Comparison of ENCODE assay signal across 18 cellular contexts in the genomic region with DNA sequence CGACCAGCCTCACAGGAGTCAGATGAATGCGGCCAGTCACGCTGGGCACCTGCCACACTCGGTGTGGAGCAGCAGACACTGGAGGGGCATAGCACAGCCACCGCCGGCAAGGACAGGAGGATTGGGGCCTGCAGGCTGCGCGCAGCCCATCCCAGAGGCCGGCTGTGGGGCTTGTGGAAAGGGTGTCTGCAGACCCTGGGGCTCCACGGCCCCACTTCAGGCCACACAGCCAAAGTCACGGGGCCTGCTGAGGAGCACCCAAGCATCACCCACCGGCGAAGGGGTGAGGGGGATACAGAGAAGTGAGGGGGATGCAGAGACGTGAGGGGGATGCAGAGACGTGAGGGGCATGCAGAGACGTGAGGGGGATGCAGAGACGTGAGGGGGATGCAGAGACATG.
DNase-seq lines count a peak whose midpoint lies in the region; ATAC-seq, FAIRE-seq and TF ChIP-seq lines count a peak whose summit lies in the region.
"Had no signal": no experiment of that assay in that cellular context is flagged by ENCODE, and none has a peak within 500 bp of the region (broad histone marks: within the 10 kb centered on the region; RNA-seq: fewer than 3 reads in every experiment).

No MANE protein-coding gene starts in this region.

- H3K4me1 Mint-ChIP-seq in CD4-positive, CD25-positive, alpha-beta regulatory T cell: peaks cover 8 to 66% (median 19%) of the 10 kb centered on the region in 4 donors
- H3K4me1 Mint-ChIP-seq in astrocyte (ENCODE audit: low read depth, unreplicated experiment) (no peaks in the 10 kb centered on the region), memory B cell (peaks cover 15% of the 10 kb centered on the region)
- H3K4me1 Mint-ChIP-seq: CD14-positive monocyte, GM23338, H9 had no signal

- peak overlapping the region in 2 of 4 donors; percentile 40 to 70 for H3K4me3 Mint-ChIP-seq in CD4-positive, CD25-positive, alpha-beta regulatory T cell
- no peak overlapping the region for H3K4me3 Mint-ChIP-seq in astrocyte (ENCODE audit: unreplicated experiment)
- H3K4me3 Mint-ChIP-seq in memory B cell: no peak overlapping the region
- H3K4me3 Mint-ChIP-seq: B cell, CD14-positive monocyte, GM23338, H9 had no signal

- H3K36me3 Mint-ChIP-seq in CD4-positive, CD25-positive, alpha-beta regulatory T cell: peaks cover 2% of the 10 kb centered on the region
- H3K36me3 Mint-ChIP-seq in astrocyte (ENCODE audit: low read depth, unreplicated experiment) (peaks cover 5% of the 10 kb centered on the region), memory B cell (peaks cover 11% of the 10 kb centered on the region)
- H3K36me3 Mint-ChIP-seq: CD14-positive monocyte had no signal

- H3K27ac ChIP-seq in BLaER1: no peak overlapping the region
- H3K27ac ChIP-seq in CD4-positive, CD25-positive, alpha-beta regulatory T cell (ENCODE audit: insufficient read depth, low read length, poor library complexity, severe bottlenecking): no peak overlapping the region
- no peak overlapping the region for H3K27ac ChIP-seq in astrocyte (ENCODE audit: low read depth, low read length)

- H3K27me3 ChIP-seq in BLaER1: no peaks in the 10 kb centered on the region
- no peaks in the 10 kb centered on the region for H3K27me3 ChIP-seq in CD4-positive, CD25-positive, alpha-beta regulatory T cell (ENCODE audit: control insufficient read depth, insufficient read depth, low read length)
- no peaks in the 10 kb centered on the region for H3K27me3 ChIP-seq in astrocyte (ENCODE audit: insufficient read depth, low read length)

- H3K9me3 Mint-ChIP-seq in CD4-positive, CD25-positive, alpha-beta regulatory T cell: peaks cover 0 to 25% (median 6%) of the 10 kb centered on the region in 7 donors
- H3K9me3 Mint-ChIP-seq in astrocyte (ENCODE audit: unreplicated experiment) (peaks cover 7% of the 10 kb centered on the region), memory B cell (peaks cover 16% of the 10 kb centered on the region)
- H3K9me3 Mint-ChIP-seq: GM23338 had no signal

- H3K4me2 ChIP-seq in BLaER1 (peak overlapping the region; percentile 19; the same call in 1 of the 2 replicates), astrocyte (ENCODE audit: low read length) (no peak overlapping the region)
- H3K4me2 ChIP-seq: GM23338 had no signal

- no peaks in the 10 kb centered on the region for H3K27me3 Mint-ChIP-seq in CD4-positive, CD25-positive, alpha-beta regulatory T cell
- H3K27me3 Mint-ChIP-seq in astrocyte (ENCODE audit: low read depth, unreplicated experiment) (peaks cover 21% of the 10 kb centered on the region), memory B cell (peaks cover 6% of the 10 kb centered on the region)
- H3K27me3 Mint-ChIP-seq: B cell had no signal

- no peaks in the 10 kb centered on the region for H4K20me1 ChIP-seq in BLaER1
- no peaks in the 10 kb centered on the region for H4K20me1 ChIP-seq in astrocyte (ENCODE audit: insufficient read depth, low read length)

- no peak for FAIRE-seq in astrocyte (lab: Jason Lieb, UNC)
- FAIRE-seq: A204.1, GM12878, HepG2, HTR-8/SVneo had no signal

- H3K36me3 ChIP-seq in BLaER1: peaks cover 10% of the 10 kb centered on the region; the same call in 1 of the 2 replicates
- no peaks in the 10 kb centered on the region for H3K36me3 ChIP-seq in CD4-positive, CD25-positive, alpha-beta regulatory T cell (ENCODE audit: control insufficient read depth, insufficient read depth, low read length)
- H3K36me3 ChIP-seq in astrocyte (ENCODE audit: insufficient read depth, low read length): no peaks in the 10 kb centered on the region

- no peaks in the 10 kb centered on the region for H3K79me2 ChIP-seq in astrocyte (ENCODE audit: insufficient read depth, low read length)

- TF ChIP-seq CTCF in astrocyte (IDR thresholded peaks at IDR 0.05; ENCODE audit: insufficient read depth, low read depth, low read length): no peak

- ATAC-seq in CD4-positive, CD25-positive, alpha-beta regulatory T cell (ENCODE audit: low read depth in 2 of 2): no peak
- no peak for ATAC-seq in memory B cell (ENCODE audit: low read depth)
- no peak for ATAC-seq in HG03025 (IDR thresholded peaks at IDR 0.05; ENCODE audit: low FRiP score, unreplicated experiment)
- ATAC-seq: GM12878, GM23338, HepG2 had no signal

- H3K9me3 ChIP-seq in BLaER1: peaks cover 12% of the 10 kb centered on the region
- H3K9me3 ChIP-seq in CD4-positive, CD25-positive, alpha-beta regulatory T cell (ENCODE audit: control insufficient read depth in 2 of 2, low read length in 2 of 2): peaks cover 0 to 15% of the 10 kb centered on the region in 2 experiments
- no peaks in the 10 kb centered on the region for H3K9me3 ChIP-seq in astrocyte (ENCODE audit: insufficient read depth, low read depth, low read length)

- H3K9ac ChIP-seq in BLaER1 (no peak overlapping the region), astrocyte (ENCODE audit: low read length) (no peak overlapping the region)

- H2AFZ ChIP-seq in astrocyte (ENCODE audit: low read depth, low read length): no peak overlapping the region
- H2AFZ ChIP-seq: GM23338 had no signal

- H3K27ac Mint-ChIP-seq in CD4-positive, CD25-positive, alpha-beta regulatory T cell: peak overlapping the region; percentile 42 to 91 (median 78)
- H3K27ac Mint-ChIP-seq in astrocyte (ENCODE audit: unreplicated experiment) (peak overlapping the region; percentile 69), memory B cell (peak overlapping the region; percentile 14)
- H3K27ac Mint-ChIP-seq: GM23338 had no signal

- peaks cover 43% of the 10 kb centered on the region for H3K4me1 ChIP-seq in BLaER1
- peaks cover 9% of the 10 kb centered on the region for H3K4me1 ChIP-seq in CD4-positive, CD25-positive, alpha-beta regulatory T cell (ENCODE audit: control insufficient read depth, insufficient read depth, low read length, poor library complexity, severe bottlenecking)
- no peaks in the 10 kb centered on the region for H3K4me1 ChIP-seq in astrocyte (ENCODE audit: insufficient read depth, low read length)

- no peak overlapping the region for H3K4me3 ChIP-seq in BLaER1
- H3K4me3 ChIP-seq in CD4-positive, CD25-positive, alpha-beta regulatory T cell (ENCODE audit: low read depth, low read length): no peak overlapping the region
- H3K4me3 ChIP-seq in astrocyte (ENCODE audit: insufficient read depth, low read depth, low read length): no peak overlapping the region
- H3K4me3 ChIP-seq: GM12878, GM23338 had no signal

- no peak for DNase-seq in CD4-positive, CD25-positive, alpha-beta regulatory T cell
- DNase-seq in astrocyte (ENCODE audit: low read depth) (no peak), memory B cell (ENCODE audit: low spot score in 2 of 2) (no peak), amniotic stem cell (lab: John Stamatoyannopoulos, UW) (no peak), MV-4-11 (lab: John Stamatoyannopoulos, UW) (no peak)
- no peak for DNase-seq in stimulated activated CD4-positive, alpha-beta T cell treated with anti-CD3 and anti-CD28 coated beads, Interleukin-4, amount 100 ng/mL, for 24 hours
- DNase-seq: Calu3, DMS 273 treated with DMSO at 0.1 percent for 48 hours, H9 had no signal

Comparison
In these comparisons a context has a peak if more than half of its experiments do, and no peak if none do; other contexts are left out.
1. H3K27ac Mint-ChIP-seq: peak in every context shown above with its lines; median percentile 78 in CD4-positive, CD25-positive, alpha-beta regulatory T cell; 69 in astrocyte; 14 in memory B cell.